ENCODE assay signal across 8 cellular contexts in the genomic region with DNA sequence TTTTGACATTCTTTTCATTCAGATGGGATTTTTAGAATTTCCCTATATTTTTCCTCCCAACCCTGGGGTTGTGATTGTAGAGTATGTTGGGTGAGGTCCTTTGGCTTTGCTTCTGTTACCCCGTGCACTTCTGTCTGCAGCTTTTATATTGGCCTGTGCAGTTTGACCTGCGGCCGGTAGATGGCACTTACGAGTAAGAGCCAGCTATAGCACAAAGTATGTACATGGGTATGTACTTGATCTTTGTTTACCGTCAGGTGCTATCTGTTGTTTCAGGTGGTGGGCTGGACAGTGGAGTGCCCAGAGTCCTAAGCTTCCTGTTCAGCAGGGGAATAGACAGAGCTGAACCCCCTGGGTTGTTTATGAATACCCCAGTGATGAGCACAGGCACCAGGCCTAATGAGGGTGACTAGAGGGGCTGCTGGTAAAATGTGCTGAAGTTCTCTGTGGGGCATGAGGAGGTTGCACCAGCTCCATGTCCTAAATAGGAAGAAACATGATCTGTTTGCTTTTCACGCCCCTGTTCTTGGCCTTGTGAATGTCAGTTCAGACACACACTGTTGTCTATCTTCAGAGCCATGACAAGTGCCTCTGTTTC. TPM values are rescaled to one million over a fixed set of nuclear protein-coding genes. Genes with fewer than 3 reads are reported as not detected.
DNase-seq lines count a peak whose midpoint lies in the region; ATAC-seq and TF ChIP-seq lines count a peak whose summit lies in the region.

No MANE protein-coding gene starts in this region.

- DNase-seq in activated CD4-positive, alpha-beta T cell treated with anti-CD3 and anti-CD28 coated beads for 36 hours, result peak; percentile 32
- DNase-seq in activated CD4-positive, alpha-beta T cell treated with anti-CD3 and anti-CD28 coated beads, Interleukin-2, amount 50 U/mL, for 4 hours, result no peak
- DNase-seq in SK-N-SH (peak; percentile 13), left ventricle myocardium inferior (no peak), upper lobe of right lung (no peak), medulla oblongata (ENCODE audit: extremely low spot score) (no peak)

- no peak overlapping the region for H2AFZ ChIP-seq in SK-N-SH (ENCODE audit: low read depth)

- H3K9me3 ChIP-seq in SK-N-SH, result 0 out of 2 replicates have a peak, but pooled peaks cover 14% of the 10 kb centered on the region
- peaks cover 21% of the 10 kb centered on the region for H3K9me3 ChIP-seq in left ventricle myocardium inferior (replicated peaks)
- no peaks in the 10 kb centered on the region for H3K9me3 ChIP-seq in upper lobe of right lung

- no peak overlapping the region for H3K4me2 ChIP-seq in SK-N-SH

- no peak overlapping the region for H3K27ac ChIP-seq in SK-N-SH (ENCODE audit: low read depth in 2 of 2, low read length in 1 of 2)
- no peak overlapping the region for H3K27ac ChIP-seq in left ventricle myocardium inferior (replicated peaks)
- H3K27ac ChIP-seq in upper lobe of right lung, result no peak overlapping the region

- no peaks in the 10 kb centered on the region for H3K27me3 ChIP-seq in SK-N-SH (ENCODE audit: insufficient read depth)
- H3K27me3 ChIP-seq in left ventricle myocardium inferior (ENCODE audit: low read depth), result no peaks in the 10 kb centered on the region
- H3K27me3 ChIP-seq in upper lobe of right lung, result no peaks in the 10 kb centered on the region

- H3K36me3 Mint-ChIP-seq in activated CD4-positive, alpha-beta T cell treated with anti-CD3 and anti-CD28 coated beads for 36 hours (ENCODE audit: low read depth), result no peaks in the 10 kb centered on the region

- intact Hi-C loops in activated CD4-positive, alpha-beta T cell treated with anti-CD3 and anti-CD28 coated beads for 36 hours (cut with DNase I, micrococcal nuclease), result no loop called here
- intact Hi-C loops in left ventricle myocardium inferior (cut with micrococcal nuclease), result no loop called here
- intact Hi-C loops in upper lobe of right lung (cut with DNase I), result no loop called here

- no peaks in the 10 kb centered on the region for H3K36me3 ChIP-seq in SK-N-SH (replicated peaks in 1 of 2; ENCODE audit: control insufficient read depth in 1 of 2, insufficient read depth in 2 of 2, low read length in 1 of 2)
- H3K36me3 ChIP-seq in left ventricle myocardium inferior, result no peaks in the 10 kb centered on the region
- H3K36me3 ChIP-seq in upper lobe of right lung, result no peaks in the 10 kb centered on the region

- H3K9me2 ChIP-seq in SK-N-SH, result no peaks in the 10 kb centered on the region

- H3K9me3 Mint-ChIP-seq in activated CD4-positive, alpha-beta T cell treated with anti-CD3 and anti-CD28 coated beads for 36 hours (ENCODE audit: low read depth), result peaks cover 8% of the 10 kb centered on the region

- WGBS in SK-N-SH (ENCODE audit: low lambda C conversion rate), result 29% methylated on average over 6 of the region's 6 CpGs

- H4K20me1 ChIP-seq in SK-N-SH (ENCODE audit: insufficient read depth), result no peaks in the 10 kb centered on the region

- H3K27me3 Mint-ChIP-seq in activated CD4-positive, alpha-beta T cell treated with anti-CD3 and anti-CD28 coated beads for 36 hours, result peaks cover 4% of the 10 kb centered on the region

- CTCF ChIA-PET in activated CD4-positive, alpha-beta T cell treated with anti-CD3 and anti-CD28 coated beads for 36 hours (lab: Charles Lee), result interaction anchor here (0.6 to 1.7 kb wide), 5 partner anchors 8 to 243 kb away, joined by 3 to 5 read pairs (median 4); no protein-coding TSS in a partner anchor
- CTCF ChIA-PET in SK-N-SH (lab: Yijun Ruan, JAX), result interaction anchor here (0.5 to 1.5 kb wide), 13 partner anchors 8 to 1988 kb away, joined by 3 to 8 read pairs (median 3); no protein-coding TSS in a partner anchor

- H3F3A ChIP-seq in SK-N-SH (replicated peaks; ENCODE audit: insufficient read depth), result no peaks in the 10 kb centered on the region

- H3K4me3 ChIP-seq in SK-N-SH (ENCODE audit: low read depth in 2 of 2, low read length in 1 of 2) (no peak overlapping the region), left ventricle myocardium inferior (no peak overlapping the region), upper lobe of right lung (no peak overlapping the region)

- peak; percentile 46 for TF ChIP-seq RAD21 in SK-N-SH (IDR thresholded peaks at IDR 0.05; ENCODE audit: low read length)

- H3K79me2 ChIP-seq in SK-N-SH (ENCODE audit: insufficient read depth), result no peaks in the 10 kb centered on the region

- no peak overlapping the region for H3K4me3 Mint-ChIP-seq in activated CD4-positive, alpha-beta T cell treated with anti-CD3 and anti-CD28 coated beads for 36 hours

- no peaks in the 10 kb centered on the region for H3K4me1 ChIP-seq in SK-N-SH (ENCODE audit: control insufficient read depth in 1 of 2, insufficient read depth in 2 of 2, low read depth in 1 of 2, low read length in 1 of 2)
- H3K4me1 ChIP-seq in left ventricle myocardium inferior, result no peaks in the 10 kb centered on the region
- no peaks in the 10 kb centered on the region for H3K4me1 ChIP-seq in upper lobe of right lung

- POLR2A ChIA-PET in activated CD4-positive, alpha-beta T cell treated with anti-CD3 and anti-CD28 coated beads for 36 hours (lab: Charles Lee), result no interaction called here
- POLR2A ChIA-PET in SK-N-SH (lab: Yijun Ruan, JAX), result no interaction called here

- H3K4me1 Mint-ChIP-seq in activated CD4-positive, alpha-beta T cell treated with anti-CD3 and anti-CD28 coated beads for 36 hours, result no peaks in the 10 kb centered on the region

- H3K27ac Mint-ChIP-seq in activated CD4-positive, alpha-beta T cell treated with anti-CD3 and anti-CD28 coated beads for 36 hours, result no peak overlapping the region

- no peak overlapping the region for H3K9ac ChIP-seq in SK-N-SH

- ATAC-seq in activated CD4-positive, alpha-beta T cell treated with anti-CD3 and anti-CD28 coated beads for 36 hours, result peak; percentile 47
- ATAC-seq in GM21447 (IDR thresholded peaks at IDR 0.05; ENCODE audit: unreplicated experiment) (peak; percentile 90), HG03558 (IDR thresholded peaks at IDR 0.05; ENCODE audit: extremely low read depth, unreplicated experiment) (peak; percentile 83), upper lobe of right lung (peak; percentile 70)

- no peak for TF ChIP-seq EP300 in SK-N-SH (IDR thresholded peaks at IDR 0.05; ENCODE audit: borderline replicate concordance in 1 of 2, low read depth in 1 of 2, low read length in 1 of 2)

- TF ChIP-seq CTCF in SK-N-SH (IDR thresholded peaks at IDR 0.05) (peak; percentile 77), left ventricle myocardium inferior (IDR thresholded peaks at IDR 0.05; ENCODE audit: borderline replicate concordance) (peak; percentile 81), upper lobe of right lung (IDR thresholded peaks at IDR 0.05) (peak; percentile 69)

TF ChIP-seq in SK-N-SH, 30 proteins besides CTCF, POLR2A, EP300 and RAD21:
- TF ChIP-seq GABPA (IDR thresholded peaks at IDR 0.05; ENCODE audit: low read depth), result no peak
- TF ChIP-seq, protein P1, sequence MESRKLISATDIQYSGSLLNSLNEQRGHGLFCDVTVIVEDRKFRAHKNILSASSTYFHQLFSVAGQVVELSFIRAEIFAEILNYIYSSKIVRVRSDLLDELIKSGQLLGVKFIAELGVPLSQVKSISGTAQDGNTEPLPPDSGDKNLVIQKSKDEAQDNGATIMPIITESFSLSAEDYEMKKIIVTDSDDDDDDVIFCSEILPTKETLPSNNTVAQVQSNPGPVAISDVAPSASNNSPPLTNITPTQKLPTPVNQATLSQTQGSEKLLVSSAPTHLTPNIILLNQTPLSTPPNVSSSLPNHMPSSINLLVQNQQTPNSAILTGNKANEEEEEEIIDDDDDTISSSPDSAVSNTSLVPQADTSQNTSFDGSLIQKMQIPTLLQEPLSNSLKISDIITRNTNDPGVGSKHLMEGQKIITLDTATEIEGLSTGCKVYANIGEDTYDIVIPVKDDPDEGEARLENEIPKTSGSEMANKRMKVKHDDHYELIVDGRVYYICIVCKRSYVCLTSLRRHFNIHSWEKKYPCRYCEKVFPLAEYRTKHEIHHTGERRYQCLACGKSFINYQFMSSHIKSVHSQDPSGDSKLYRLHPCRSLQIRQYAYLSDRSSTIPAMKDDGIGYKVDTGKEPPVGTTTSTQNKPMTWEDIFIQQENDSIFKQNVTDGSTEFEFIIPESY (IDR thresholded peaks at IDR 0.05; ENCODE audit: borderline replicate concordance, low read depth), result no peak
- TF ChIP-seq FOSL2 (IDR thresholded peaks at IDR 0.05; ENCODE audit: borderline replicate concordance, low read depth), result no peak
- TF ChIP-seq FOXJ3 (CRISPR knock-in tag; IDR thresholded peaks at IDR 0.05), result no peak
- TF ChIP-seq, protein P2, sequence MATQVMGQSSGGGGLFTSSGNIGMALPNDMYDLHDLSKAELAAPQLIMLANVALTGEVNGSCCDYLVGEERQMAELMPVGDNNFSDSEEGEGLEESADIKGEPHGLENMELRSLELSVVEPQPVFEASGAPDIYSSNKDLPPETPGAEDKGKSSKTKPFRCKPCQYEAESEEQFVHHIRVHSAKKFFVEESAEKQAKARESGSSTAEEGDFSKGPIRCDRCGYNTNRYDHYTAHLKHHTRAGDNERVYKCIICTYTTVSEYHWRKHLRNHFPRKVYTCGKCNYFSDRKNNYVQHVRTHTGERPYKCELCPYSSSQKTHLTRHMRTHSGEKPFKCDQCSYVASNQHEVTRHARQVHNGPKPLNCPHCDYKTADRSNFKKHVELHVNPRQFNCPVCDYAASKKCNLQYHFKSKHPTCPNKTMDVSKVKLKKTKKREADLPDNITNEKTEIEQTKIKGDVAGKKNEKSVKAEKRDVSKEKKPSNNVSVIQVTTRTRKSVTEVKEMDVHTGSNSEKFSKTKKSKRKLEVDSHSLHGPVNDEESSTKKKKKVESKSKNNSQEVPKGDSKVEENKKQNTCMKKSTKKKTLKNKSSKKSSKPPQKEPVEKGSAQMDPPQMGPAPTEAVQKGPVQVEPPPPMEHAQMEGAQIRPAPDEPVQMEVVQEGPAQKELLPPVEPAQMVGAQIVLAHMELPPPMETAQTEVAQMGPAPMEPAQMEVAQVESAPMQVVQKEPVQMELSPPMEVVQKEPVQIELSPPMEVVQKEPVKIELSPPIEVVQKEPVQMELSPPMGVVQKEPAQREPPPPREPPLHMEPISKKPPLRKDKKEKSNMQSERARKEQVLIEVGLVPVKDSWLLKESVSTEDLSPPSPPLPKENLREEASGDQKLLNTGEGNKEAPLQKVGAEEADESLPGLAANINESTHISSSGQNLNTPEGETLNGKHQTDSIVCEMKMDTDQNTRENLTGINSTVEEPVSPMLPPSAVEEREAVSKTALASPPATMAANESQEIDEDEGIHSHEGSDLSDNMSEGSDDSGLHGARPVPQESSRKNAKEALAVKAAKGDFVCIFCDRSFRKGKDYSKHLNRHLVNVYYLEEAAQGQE (IDR thresholded peaks at IDR 0.05; ENCODE audit: low read depth, low read length), result no peak
- TF ChIP-seq ELF1 (IDR thresholded peaks at IDR 0.05), result no peak
- TF ChIP-seq SMC3 (IDR thresholded peaks at IDR 0.05; ENCODE audit: low read depth, low read length), result peak; percentile 39
- TF ChIP-seq TCF12 (IDR thresholded peaks at IDR 0.05), result no peak

RNA-seq across cellular contexts. Expression of gene THUMPD2, which starts 58.9 kb away (rescaled TPM):
- total RNA-seq in activated CD4-positive, alpha-beta T cell treated with anti-CD3 and anti-CD28 coated beads for 36 hours, result 10 to 100 TPM; 15.2 to 18.4 TPM
- polyA plus RNA-seq in SK-N-SH (2012; rRNA removed), result 5.3 and 6.5 TPM in 2 replicates
- 5.0 and 5.3 TPM in 2 replicates for polyA plus RNA-seq in SK-N-SH (2012; cell fraction: cytosol; rRNA removed)
- polyA plus RNA-seq in SK-N-SH (2012; cell fraction: nucleus; rRNA removed), result 9.7 and 19.1 TPM in 2 replicates
- total RNA-seq in left ventricle myocardium inferior, result 5.9 TPM
- total RNA-seq in upper lobe of right lung, result 10.7 TPM

Comparison
In these comparisons a context has a peak if more than half of its experiments do, and no peak if none do; other contexts are left out.
1. DNase-seq: peak in activated CD4-positive, alpha-beta T cell treated with anti-CD3 and anti-CD28 coated beads for 36 hours (single experiment) and SK-N-SH (single experiment); none in activated CD4-positive, alpha-beta T cell treated with anti-CD3 and anti-CD28 coated beads, Interleukin-2, amount 50 U/mL, for 4 hours (0 of 2), left ventricle myocardium inferior (single experiment), upper lobe of right lung (single experiment) and medulla oblongata (single experiment).
2. Peak in every context shown above with its lines, with median percentiles within 50 percentile points of each other: ATAC-seq and CTCF ChIP-seq.